8 cellular contexts compared by ENCODE assay signal in the genomic region with DNA sequence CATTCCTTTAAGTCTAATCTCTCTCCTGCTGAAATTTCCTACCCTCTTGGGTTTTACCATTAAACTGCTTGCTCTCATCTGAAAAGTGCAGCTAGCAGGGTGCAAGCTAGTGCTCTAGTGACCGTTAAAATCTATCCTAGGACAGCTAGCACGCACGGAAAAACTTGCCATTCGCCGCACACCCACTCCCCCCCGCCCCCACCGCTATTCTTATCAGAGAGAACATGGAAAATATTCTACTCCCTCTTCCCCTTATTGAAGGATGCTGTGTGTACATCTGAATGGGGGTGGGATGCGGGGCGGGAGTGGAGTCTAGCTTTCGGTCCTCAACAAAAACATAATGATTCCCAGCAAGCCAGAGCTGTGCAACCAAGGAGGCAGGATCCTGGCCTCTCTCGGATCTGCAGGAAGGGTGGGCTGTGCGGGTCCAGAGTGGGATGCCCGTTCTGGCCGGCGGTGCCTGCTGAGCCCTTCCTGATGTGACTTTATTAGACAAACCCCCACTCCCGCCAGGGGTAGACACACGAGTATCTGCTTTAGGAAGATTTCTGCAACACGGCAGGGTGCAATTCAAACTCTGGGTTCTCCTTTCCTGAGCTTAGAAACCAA. TPM values are rescaled to one million over a fixed set of nuclear protein-coding genes. Genes with fewer than 3 reads are reported as not detected.
DNase-seq lines count a peak whose midpoint lies in the region; ATAC-seq and TF ChIP-seq lines count a peak whose summit lies in the region.

No MANE protein-coding gene starts in this region.

- peaks cover 56% of the 10 kb centered on the region for H3K27me3 Mint-ChIP-seq in activated CD4-positive, alpha-beta memory T cell treated with anti-CD3 and anti-CD28 coated beads for 36 hours
- peaks cover 66% of the 10 kb centered on the region for H3K27me3 Mint-ChIP-seq in activated CD4-positive, alpha-beta memory T cell treated with anti-CD3 and anti-CD28 coated beads, Interleukin-2, amount 10 ng/mL, durations not matched to agents 7 days and 5 days
- peaks cover 84% of the 10 kb centered on the region for H3K27me3 Mint-ChIP-seq in stimulated activated memory B cell treated with anti-CD40 and anti-IgM and Interleukin-4, amounts not matched to agents 10 μg/mL and 1 μg/mL and 100 μg/mL, for 72 hours

- H3K9me3 ChIP-seq in SJSA1 (replicated peaks): no peaks in the 10 kb centered on the region; the same call in 1 of the 2 replicates

- TF ChIP-seq CTCF in fibroblast of villous mesenchyme (IDR thresholded peaks at IDR 0.05; ENCODE audit: insufficient read depth, low read depth, low read length): no peak

- H3K9me3 Mint-ChIP-seq in activated CD4-positive, alpha-beta memory T cell treated with anti-CD3 and anti-CD28 coated beads for 36 hours: no peaks in the 10 kb centered on the region
- no peaks in the 10 kb centered on the region for H3K9me3 Mint-ChIP-seq in activated CD4-positive, alpha-beta memory T cell treated with anti-CD3 and anti-CD28 coated beads, Interleukin-2, amount 10 ng/mL, durations not matched to agents 7 days and 5 days
- H3K9me3 Mint-ChIP-seq in stimulated activated memory B cell treated with anti-CD40 and anti-IgM and Interleukin-4, amounts not matched to agents 10 μg/mL and 1 μg/mL and 100 μg/mL, for 72 hours: peaks cover 2% of the 10 kb centered on the region

- H3K36me3 Mint-ChIP-seq in activated CD4-positive, alpha-beta memory T cell treated with anti-CD3 and anti-CD28 coated beads for 36 hours: peaks cover 3% of the 10 kb centered on the region
- H3K36me3 Mint-ChIP-seq in activated CD4-positive, alpha-beta memory T cell treated with anti-CD3 and anti-CD28 coated beads, Interleukin-2, amount 10 ng/mL, durations not matched to agents 7 days and 5 days (ENCODE audit: low read depth): no peaks in the 10 kb centered on the region
- no peaks in the 10 kb centered on the region for H3K36me3 Mint-ChIP-seq in stimulated activated memory B cell treated with anti-CD40 and anti-IgM and Interleukin-4, amounts not matched to agents 10 μg/mL and 1 μg/mL and 100 μg/mL, for 72 hours

- peak overlapping the region; percentile 65 for H3K4me3 Mint-ChIP-seq in activated CD4-positive, alpha-beta memory T cell treated with anti-CD3 and anti-CD28 coated beads for 36 hours
- H3K4me3 Mint-ChIP-seq in activated CD4-positive, alpha-beta memory T cell treated with anti-CD3 and anti-CD28 coated beads, Interleukin-2, amount 10 ng/mL, durations not matched to agents 7 days and 5 days: no peak overlapping the region
- peak overlapping the region; percentile 70 for H3K4me3 Mint-ChIP-seq in stimulated activated memory B cell treated with anti-CD40 and anti-IgM and Interleukin-4, amounts not matched to agents 10 μg/mL and 1 μg/mL and 100 μg/mL, for 72 hours

- DNase-seq in activated CD4-positive, alpha-beta memory T cell treated with anti-CD3 and anti-CD28 coated beads for 36 hours: no peak
- no peak for DNase-seq in activated CD4-positive, alpha-beta memory T cell treated with anti-CD3 and anti-CD28 coated beads, Interleukin-2, amount 10 ng/mL, durations not matched to agents 7 days and 5 days
- DNase-seq in SJSA1 (ENCODE audit: low read depth in 1 of 2, low spot score in 2 of 2) (no peak), fibroblast of villous mesenchyme (ENCODE audit: low read depth) (no peak), left colon (no peak), substantia nigra (lab: John Stamatoyannopoulos, UW) (no peak), D341Med (ENCODE audit: low spot score) (no peak)

- H3K4me3 ChIP-seq in SJSA1 (peak overlapping the region; percentile 45), fibroblast of villous mesenchyme (ENCODE audit: low read depth, low read length) (peak overlapping the region; percentile 53)

- H3K4me1 ChIP-seq in SJSA1 (replicated peaks): peaks cover 24% of the 10 kb centered on the region

- CTCF ChIA-PET in activated CD4-positive, alpha-beta memory T cell treated with anti-CD3 and anti-CD28 coated beads for 36 hours (lab: Charles Lee): interaction anchor here (0.8 to 2.8 kb wide), 11 partner anchors 9 to 523 kb away, joined by 3 to 29 read pairs (median 4); no protein-coding TSS in a partner anchor
- CTCF ChIA-PET in activated CD4-positive, alpha-beta memory T cell treated with anti-CD3 and anti-CD28 coated beads, Interleukin-2, amount 10 ng/mL, durations not matched to agents 7 days and 5 days (lab: Charles Lee): interaction anchor here (0.7 to 1.1 kb wide), 3 partner anchors 10 to 329 kb away, joined by 3 to 5 read pairs (median 4); no protein-coding TSS in a partner anchor

- intact Hi-C loops in activated CD4-positive, alpha-beta memory T cell treated with anti-CD3 and anti-CD28 coated beads for 36 hours (cut with micrococcal nuclease): loop anchor here (2.0 to 10.0 kb wide), 4 partner anchors 131 to 1059 kb away; no protein-coding TSS in a partner anchor
- intact Hi-C loops in left colon (cut with DNase I, micrococcal nuclease): no loop called here

- POLR2A ChIA-PET in activated CD4-positive, alpha-beta memory T cell treated with anti-CD3 and anti-CD28 coated beads for 36 hours (lab: Charles Lee): no interaction called here
- POLR2A ChIA-PET in activated CD4-positive, alpha-beta memory T cell treated with anti-CD3 and anti-CD28 coated beads, Interleukin-2, amount 10 ng/mL, durations not matched to agents 7 days and 5 days (lab: Charles Lee): no interaction called here

- no peak for ATAC-seq in stimulated activated memory B cell treated with anti-CD40 and anti-IgM and Interleukin-4, amounts not matched to agents 10 μg/mL and 1 μg/mL and 100 μg/mL, for 72 hours
- no peak for ATAC-seq in left colon

- H3K27me3 ChIP-seq in SJSA1 (replicated peaks): peaks cover 27% of the 10 kb centered on the region

- no peak overlapping the region for H3K27ac Mint-ChIP-seq in activated CD4-positive, alpha-beta memory T cell treated with anti-CD3 and anti-CD28 coated beads for 36 hours
- H3K27ac Mint-ChIP-seq in activated CD4-positive, alpha-beta memory T cell treated with anti-CD3 and anti-CD28 coated beads, Interleukin-2, amount 10 ng/mL, durations not matched to agents 7 days and 5 days: no peak overlapping the region
- no peak overlapping the region for H3K27ac Mint-ChIP-seq in stimulated activated memory B cell treated with anti-CD40 and anti-IgM and Interleukin-4, amounts not matched to agents 10 μg/mL and 1 μg/mL and 100 μg/mL, for 72 hours

- H3K4me1 Mint-ChIP-seq in activated CD4-positive, alpha-beta memory T cell treated with anti-CD3 and anti-CD28 coated beads for 36 hours (ENCODE audit: low read depth): peaks cover 11% of the 10 kb centered on the region
- H3K4me1 Mint-ChIP-seq in activated CD4-positive, alpha-beta memory T cell treated with anti-CD3 and anti-CD28 coated beads, Interleukin-2, amount 10 ng/mL, durations not matched to agents 7 days and 5 days: peaks cover 11% of the 10 kb centered on the region
- peaks cover 23% of the 10 kb centered on the region for H3K4me1 Mint-ChIP-seq in stimulated activated memory B cell treated with anti-CD40 and anti-IgM and Interleukin-4, amounts not matched to agents 10 μg/mL and 1 μg/mL and 100 μg/mL, for 72 hours

- H3K27ac ChIP-seq in SJSA1 (no peak overlapping the region), substantia nigra (ENCODE audit: low read depth, low read length, poor library complexity, severe bottlenecking) (no peak overlapping the region)

- no peaks in the 10 kb centered on the region; the same call in 1 of the 2 replicates for H3K36me3 ChIP-seq in SJSA1

RNA-seq across cellular contexts. Expression of a gene that starts 1.1 kb away (rescaled TPM):
- total RNA-seq in activated CD4-positive, alpha-beta memory T cell treated with anti-CD3 and anti-CD28 coated beads for 36 hours: not detected
- total RNA-seq in activated CD4-positive, alpha-beta memory T cell treated with anti-CD3 and anti-CD28 coated beads, Interleukin-2, amount 10 ng/mL, durations not matched to agents 7 days and 5 days: not detected
- total RNA-seq in SJSA1 (2014; rRNA removed; shearing (Covaris generic)): 0.53 and 0.68 TPM in 2 replicates
- total RNA-seq in fibroblast of villous mesenchyme (0.32 and 3.0 TPM in 2 replicates), left colon (10 to 100 TPM; 11.2 to 24.3 TPM)
